Comparison of ENCODE assay signal across 13 cellular contexts in the genomic region with DNA sequence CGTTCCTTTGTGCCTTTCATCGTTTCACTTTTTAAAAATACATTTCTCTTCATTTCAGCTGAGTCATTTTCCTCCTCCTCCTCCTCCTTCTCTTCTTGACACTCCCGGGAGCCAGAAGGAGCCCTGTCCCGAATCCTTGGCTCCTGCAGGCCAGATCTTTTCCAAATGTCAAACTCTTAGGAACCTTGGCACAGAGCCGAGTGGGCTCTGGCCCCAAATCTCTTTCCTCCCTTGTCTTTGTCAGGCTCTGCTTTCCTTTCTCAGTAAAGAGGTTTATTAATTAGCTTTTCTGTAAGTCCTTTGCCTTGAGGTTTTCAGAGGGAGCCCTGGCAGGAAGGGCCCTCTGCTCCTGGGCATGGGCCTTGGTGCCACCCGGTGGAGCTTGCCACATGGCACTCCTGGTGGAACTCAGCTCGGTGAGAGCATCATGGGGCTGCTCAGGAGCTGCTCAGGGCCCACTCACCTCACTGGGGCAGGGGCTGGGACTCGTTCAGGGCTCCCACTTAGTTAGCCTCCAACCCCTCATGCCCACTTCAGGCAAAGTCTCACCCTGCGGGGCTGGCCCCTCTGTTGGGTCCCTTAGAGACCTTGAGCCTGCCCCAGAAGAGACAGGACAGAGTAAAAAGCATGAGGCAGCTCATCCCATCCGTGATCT. TPM values are rescaled to one million over a fixed set of nuclear protein-coding genes. Genes with fewer than 3 reads are reported as not detected.
A peak's percentile ranks its signal among the peaks of the same experiment; 100 is the strongest.
DNase-seq lines count a peak whose midpoint lies in the region; ATAC-seq, FAIRE-seq and TF ChIP-seq lines count a peak whose summit lies in the region.
"Had no signal": no experiment of that assay in that cellular context is flagged by ENCODE, and none has a peak within 500 bp of the region (broad histone marks: within the 10 kb centered on the region; RNA-seq: fewer than 3 reads in every experiment).

No MANE protein-coding gene starts in this region.

- TF ChIP-seq POLR2A in GM12891 (IDR thresholded peaks at IDR 0.05; ENCODE audit: low read depth, low read length) = no peak

- no peak overlapping the region for H3K4me3 ChIP-seq in ACC112 (ENCODE audit: low read depth, low read length)
- H3K4me3 ChIP-seq: left lung had no signal

- no peak overlapping the region for H3K27ac Mint-ChIP-seq in immature natural killer cell
- H3K27ac Mint-ChIP-seq: activated naive CD8-positive, alpha-beta T cell treated with anti-CD3 and anti-CD28 coated beads, Interleukin-2, amount 50 U/mL, for 24 hours had no signal

- peak overlapping the region; percentile 47 for H3K27ac ChIP-seq in ACC112 (ENCODE audit: low read depth, low read length)
- H3K27ac ChIP-seq: HL-60 had no signal

- peak overlapping the region; percentile 53 for H2AFZ ChIP-seq in ACC112 (ENCODE audit: low read length, unreplicated experiment)

- no peaks in the 10 kb centered on the region for H3K27me3 ChIP-seq in ACC112 (ENCODE audit: insufficient read depth, low read length)

- H3K4me1 ChIP-seq in ACC112 (ENCODE audit: control insufficient read depth, insufficient read depth, low read length, unreplicated experiment) = peaks cover 14% of the 10 kb centered on the region

- no peak for FAIRE-seq in GM12891 (lab: Jason Lieb, UNC)

- peak; percentile 72 for ATAC-seq in left ventricle myocardium superior
- ATAC-seq: activated naive CD8-positive, alpha-beta T cell treated with anti-CD3 and anti-CD28 coated beads, Interleukin-2, amount 50 U/mL, for 24 hours; left lung had no signal

- peaks cover 4 to 14% (median 13%) of the 10 kb centered on the region in 3 donors for H3K27me3 Mint-ChIP-seq in immature natural killer cell (ENCODE audit: low read depth in 3 of 3)

- DNase-seq in amygdala (lab: John Stamatoyannopoulos, UW) (peak in 35 of 56 donors; percentile 13 to 89 (median 36)), left ventricle myocardium superior (peak; percentile 72), posterior vena cava (ENCODE audit: low spot score) (peak; percentile 87), immature natural killer cell (no peak), cortex of kidney (lab: John Stamatoyannopoulos, UW) (no peak), GM12891 (ENCODE audit: insufficient read length, low spot score) (no peak), T-helper 1 cell (no peak)
- DNase-seq: activated naive CD8-positive, alpha-beta T cell treated with anti-CD3 and anti-CD28 coated beads, Interleukin-2, amount 50 U/mL, for 24 hours; erythroblast; left lung; NCI-H1417 had no signal

- H3K4me1 Mint-ChIP-seq in immature natural killer cell = no peaks in the 10 kb centered on the region
- H3K4me1 Mint-ChIP-seq: activated naive CD8-positive, alpha-beta T cell treated with anti-CD3 and anti-CD28 coated beads, Interleukin-2, amount 50 U/mL, for 24 hours had no signal

- H3K36me3 Mint-ChIP-seq in immature natural killer cell = no peaks in the 10 kb centered on the region

- H3K4me3 Mint-ChIP-seq in immature natural killer cell = no peak overlapping the region
- H3K4me3 Mint-ChIP-seq: activated naive CD8-positive, alpha-beta T cell treated with anti-CD3 and anti-CD28 coated beads, Interleukin-2, amount 50 U/mL, for 24 hours had no signal

- no peaks in the 10 kb centered on the region for H3K79me2 ChIP-seq in ACC112 (ENCODE audit: control insufficient read depth, insufficient read depth, low read length, unreplicated experiment)

- peaks cover 0 to 2% (median 0%) of the 10 kb centered on the region in 6 donors for H3K9me3 Mint-ChIP-seq in immature natural killer cell

- 0 out of 2 replicates have a peak, but pooled peaks cover 7% of the 10 kb centered on the region for H3K36me3 ChIP-seq in ACC112 (ENCODE audit: insufficient read depth, low read length)
- H3K36me3 ChIP-seq: left lung had no signal

- intact Hi-C loops in left ventricle myocardium superior (cut with micrococcal nuclease) = no loop called here
- intact Hi-C loops in posterior vena cava (cut with DNase I) = no loop called here

TF ChIP-seq in GM12891, 5 proteins besides CTCF, POLR2A, EP300 and RAD21:
- TF ChIP-seq TAF1 (IDR thresholded peaks at IDR 0.05; ENCODE audit: low read depth, low read length) (no peak), POLR2AphosphoS5 (IDR thresholded peaks at IDR 0.05; ENCODE audit: low read depth, low read length) (no peak), SPI1 (IDR thresholded peaks at IDR 0.05; ENCODE audit: low read depth, low read length) (no peak), PAX5 (IDR thresholded peaks at IDR 0.05; ENCODE audit: insufficient read depth, low read length, severe bottlenecking) (no peak), POU2F2 (IDR thresholded peaks at IDR 0.05; ENCODE audit: low read depth, low read length) (no peak)

RNA-seq across cellular contexts. Expression of gene STC2, which starts 17.2 kb away (rescaled TPM):
- total RNA-seq in left ventricle myocardium superior = 6.8 TPM
- 10 to 100 TPM in 1 of 2 donors, 1 to 10 TPM in 1; 4.2 to 16.6 TPM for total RNA-seq in posterior vena cava
- polyA plus RNA-seq in immature natural killer cell = not detected
- 12.0 TPM for polyA plus RNA-seq in GM12891 (2012; ENCODE audit: low read depth, missing spikeins)

Comparison
In these comparisons a context has a peak if more than half of its experiments do, and no peak if none do; other contexts are left out.
1. DNase-seq: peak in amygdala (35 of 56), left ventricle myocardium superior (single experiment) and posterior vena cava (single experiment); none in immature natural killer cell (0 of 3), cortex of kidney (single experiment), GM12891 (single experiment) and T-helper 1 cell (0 of 5).